ENCODE assay signal across 9 cellular contexts in the genomic region with DNA sequence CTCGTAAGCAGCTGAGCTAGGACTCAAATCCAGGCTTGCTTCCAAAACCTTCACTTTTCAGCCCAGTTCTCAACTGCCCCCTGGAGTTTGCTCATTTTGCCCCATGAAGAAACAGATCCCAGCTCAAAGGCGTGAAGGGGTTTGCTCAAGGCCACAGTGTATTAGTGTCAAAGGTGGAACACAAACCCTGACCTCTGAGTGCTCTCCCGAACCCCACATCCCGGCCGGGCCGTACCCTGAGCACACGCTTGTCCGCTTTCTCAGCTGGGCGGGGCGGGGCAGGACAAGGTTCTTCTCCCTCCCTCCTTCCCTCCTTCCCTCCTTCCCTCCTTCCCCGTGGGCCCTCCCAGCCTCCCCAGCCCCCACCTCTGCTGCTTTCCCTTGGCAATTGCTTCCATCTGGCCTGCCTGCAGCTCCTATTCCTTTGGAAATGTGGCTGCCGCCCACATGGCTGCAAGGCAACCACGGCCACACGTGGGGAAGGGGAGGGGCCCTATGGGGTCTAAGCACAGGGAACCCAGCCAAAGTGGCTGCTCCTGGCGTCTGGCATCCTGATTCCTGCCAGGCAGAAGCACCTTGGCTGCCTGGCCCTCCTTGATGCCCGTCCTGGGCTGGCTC. TPM values are rescaled to one million over a fixed set of nuclear protein-coding genes. Genes with fewer than 3 reads are reported as not detected.
A peak's percentile ranks its signal among the peaks of the same experiment; 100 is the strongest.
DNase-seq lines count a peak whose midpoint lies in the region; ATAC-seq and TF ChIP-seq lines count a peak whose summit lies in the region.
"Had no signal": no experiment of that assay in that cellular context is flagged by ENCODE, and none has a peak within 500 bp of the region (broad histone marks: within the 10 kb centered on the region; RNA-seq: fewer than 3 reads in every experiment).

No MANE protein-coding gene starts in this region.

- POLR2A ChIA-PET in activated CD4-positive, alpha-beta memory T cell treated with anti-CD3 and anti-CD28 coated beads, Interleukin-2, amount 10 ng/mL, durations not matched to agents 7 days and 5 days (lab: Charles Lee) = interaction anchor here (1.0 kb wide), 1 partner anchor 56 kb away, joined by 3 read pairs; the partner anchor contains the start of gene DCPS
- POLR2A ChIA-PET in CD8-positive, alpha-beta T cell (lab: Charles Lee) = no interaction called here

- DNase-seq in NCI-H1092 (lab: John Stamatoyannopoulos, UW) = peak; percentile 66
- peak; percentile 61 to 62 for DNase-seq in breast epithelium (ENCODE audit: low spot score in 2 of 2)
- no peak for DNase-seq in thoracic aorta (ENCODE audit: low spot score)
- no peak for DNase-seq in activated CD4-positive, alpha-beta memory T cell treated with anti-CD3 and anti-CD28 coated beads, Interleukin-2, amount 10 ng/mL, durations not matched to agents 7 days and 5 days
- DNase-seq in activated CD4-positive, alpha-beta T cell treated with anti-CD3 and anti-CD28 coated beads, Interleukin-2, amount 50 U/mL, for 1 hour = no peak
- DNase-seq in CD8-positive, alpha-beta T cell = no peak
- DNase-seq: NCI-H187 had no signal

- intact Hi-C loops in breast epithelium (cut with DNase I; ENCODE audit: low total_unique reads) = no loop called here
- intact Hi-C loops in CD8-positive, alpha-beta T cell (cut with DNase I, micrococcal nuclease) = loop anchor here in 1 of 2 experiments (5.0 kb wide), 1 partner anchor 47 kb away; no protein-coding TSS in a partner anchor

- no peaks in the 10 kb centered on the region for H3K9me3 Mint-ChIP-seq in activated CD4-positive, alpha-beta memory T cell treated with anti-CD3 and anti-CD28 coated beads, Interleukin-2, amount 10 ng/mL, durations not matched to agents 7 days and 5 days
- no peaks in the 10 kb centered on the region for H3K9me3 Mint-ChIP-seq in CD8-positive, alpha-beta T cell

- H3K27ac ChIP-seq in breast epithelium (peak overlapping the region; percentile 47 to 83), layer of hippocampus (ENCODE audit: low read depth, low read length) (peak overlapping the region; percentile 81), thoracic aorta (no peak overlapping the region)
- no peak overlapping the region for H3K27ac ChIP-seq in CD8-positive, alpha-beta T cell (ENCODE audit: low read depth, low read length)

- H3K4me3 ChIP-seq in breast epithelium (peak overlapping the region in 2 of 3 donors; percentile 17 to 50), thoracic aorta (peak overlapping the region; percentile 52)
- no peak overlapping the region for H3K4me3 ChIP-seq in CD8-positive, alpha-beta T cell (ENCODE audit: low read depth, low read length)

- H3K27ac Mint-ChIP-seq in activated CD4-positive, alpha-beta memory T cell treated with anti-CD3 and anti-CD28 coated beads, Interleukin-2, amount 10 ng/mL, durations not matched to agents 7 days and 5 days = no peak overlapping the region
- no peak overlapping the region for H3K27ac Mint-ChIP-seq in CD8-positive, alpha-beta T cell

- no peak for ATAC-seq in thoracic aorta (ENCODE audit: insufficient number of reproducible peaks, low FRiP score, low read depth)
- ATAC-seq in CD8-positive, alpha-beta T cell = no peak
- no peak for ATAC-seq in HG03342 (IDR thresholded peaks at IDR 0.05; ENCODE audit: unreplicated experiment)

- H3K9me3 ChIP-seq in breast epithelium (no peaks in the 10 kb centered on the region), thoracic aorta (no peaks in the 10 kb centered on the region)
- no peaks in the 10 kb centered on the region for H3K9me3 ChIP-seq in CD8-positive, alpha-beta T cell (ENCODE audit: low read length)

- H3K4me1 ChIP-seq in breast epithelium (peaks cover 4% of the 10 kb centered on the region in 2 donors), thoracic aorta (ENCODE audit: control insufficient read depth in 1 of 2, low read depth in 2 of 2) (peaks cover 19 to 43% of the 10 kb centered on the region in 2 donors)
- peaks cover 12% of the 10 kb centered on the region for H3K4me1 ChIP-seq in CD8-positive, alpha-beta T cell (ENCODE audit: insufficient read depth, low read length)

- TF ChIP-seq CTCF in breast epithelium (IDR thresholded peaks at IDR 0.05) = no peak
- TF ChIP-seq CTCF in thoracic aorta (IDR thresholded peaks at IDR 0.05) = no peak
- TF ChIP-seq CTCF in CD8-positive, alpha-beta T cell (IDR thresholded peaks at IDR 0.05) = no peak

- H3K4me1 Mint-ChIP-seq in activated CD4-positive, alpha-beta memory T cell treated with anti-CD3 and anti-CD28 coated beads, Interleukin-2, amount 10 ng/mL, durations not matched to agents 7 days and 5 days = peaks cover 17% of the 10 kb centered on the region
- peaks cover 12% of the 10 kb centered on the region for H3K4me1 Mint-ChIP-seq in CD8-positive, alpha-beta T cell (ENCODE audit: low read depth)

- no peak overlapping the region for H3K4me3 Mint-ChIP-seq in activated CD4-positive, alpha-beta memory T cell treated with anti-CD3 and anti-CD28 coated beads, Interleukin-2, amount 10 ng/mL, durations not matched to agents 7 days and 5 days
- H3K4me3 Mint-ChIP-seq in CD8-positive, alpha-beta T cell = no peak overlapping the region

- no peaks in the 10 kb centered on the region for H3K27me3 ChIP-seq in breast epithelium
- no peaks in the 10 kb centered on the region for H3K27me3 ChIP-seq in layer of hippocampus (ENCODE audit: control insufficient read depth, insufficient read depth, low read length)
- no peaks in the 10 kb centered on the region for H3K27me3 ChIP-seq in thoracic aorta (replicated peaks; ENCODE audit: insufficient read depth)
- H3K27me3 ChIP-seq in CD8-positive, alpha-beta T cell (ENCODE audit: insufficient read depth, low read length) = no peaks in the 10 kb centered on the region

- TF ChIP-seq POLR2A in breast epithelium (IDR thresholded peaks at IDR 0.05) = no peak

- H3K36me3 Mint-ChIP-seq in activated CD4-positive, alpha-beta memory T cell treated with anti-CD3 and anti-CD28 coated beads, Interleukin-2, amount 10 ng/mL, durations not matched to agents 7 days and 5 days (ENCODE audit: low read depth) = peaks cover 6% of the 10 kb centered on the region
- H3K36me3 Mint-ChIP-seq in CD8-positive, alpha-beta T cell = no peaks in the 10 kb centered on the region

- H3K36me3 ChIP-seq in breast epithelium = no peaks in the 10 kb centered on the region
- H3K36me3 ChIP-seq in thoracic aorta = no peaks in the 10 kb centered on the region
- H3K36me3 ChIP-seq in CD8-positive, alpha-beta T cell (ENCODE audit: insufficient read depth, low read length) = no peaks in the 10 kb centered on the region

- H3K27me3 Mint-ChIP-seq in activated CD4-positive, alpha-beta memory T cell treated with anti-CD3 and anti-CD28 coated beads, Interleukin-2, amount 10 ng/mL, durations not matched to agents 7 days and 5 days = no peaks in the 10 kb centered on the region
- H3K27me3 Mint-ChIP-seq in CD8-positive, alpha-beta T cell (ENCODE audit: low read depth) = no peaks in the 10 kb centered on the region

- CTCF ChIA-PET in activated CD4-positive, alpha-beta memory T cell treated with anti-CD3 and anti-CD28 coated beads, Interleukin-2, amount 10 ng/mL, durations not matched to agents 7 days and 5 days (lab: Charles Lee) = no interaction called here
- CTCF ChIA-PET in CD8-positive, alpha-beta T cell (lab: Charles Lee) = interaction anchor here (2.1 kb wide), 1 partner anchor 48 kb away, joined by 8 read pairs; no protein-coding TSS in a partner anchor

RNA-seq across cellular contexts. Expression of gene ST3GAL4, which starts 4.1 kb away (rescaled TPM):
- total RNA-seq in breast epithelium (10 to 100 TPM; 17.6 to 36.2 (median 32.8) TPM), thoracic aorta (10 to 100 TPM; 27.7 to 98.0 TPM)
- total RNA-seq in activated CD4-positive, alpha-beta memory T cell treated with anti-CD3 and anti-CD28 coated beads, Interleukin-2, amount 10 ng/mL, durations not matched to agents 7 days and 5 days = 1 to 10 TPM; 7.4 to 8.5 TPM
- total RNA-seq in CD8-positive, alpha-beta T cell = 1 to 10 TPM; 2.8 to 3.7 TPM

RNA-seq across cellular contexts. Expression of gene DCPS, which starts 55.7 kb away (rescaled TPM):
- 10 to 100 TPM in 1 of 3 donors, 1 to 10 TPM in 2; 8.8 to 11.7 (median 9.6) TPM for total RNA-seq in breast epithelium
- total RNA-seq in thoracic aorta = 1 to 10 TPM; 8.4 to 9.7 TPM
- 10 to 100 TPM; 34.5 to 35.8 TPM for total RNA-seq in activated CD4-positive, alpha-beta memory T cell treated with anti-CD3 and anti-CD28 coated beads, Interleukin-2, amount 10 ng/mL, durations not matched to agents 7 days and 5 days
- 1 to 10 TPM; 7.3 to 7.5 TPM for total RNA-seq in CD8-positive, alpha-beta T cell

Comparison
In these comparisons a context has a peak if more than half of its experiments do, and no peak if none do; other contexts are left out.
1. DNase-seq: peak in NCI-H1092 (single experiment) and breast epithelium (2 of 2); none in thoracic aorta (single experiment), activated CD4-positive, alpha-beta memory T cell treated with anti-CD3 and anti-CD28 coated beads, Interleukin-2, amount 10 ng/mL, durations not matched to agents 7 days and 5 days (single experiment), activated CD4-positive, alpha-beta T cell treated with anti-CD3 and anti-CD28 coated beads, Interleukin-2, amount 50 U/mL, for 1 hour (single experiment) and CD8-positive, alpha-beta T cell (0 of 7).
2. H3K27ac ChIP-seq: peak in breast epithelium (2 of 2) and layer of hippocampus (single experiment); none in thoracic aorta (0 of 2) and CD8-positive, alpha-beta T cell (single experiment).